Comparison of ENCODE assay signal across 8 cellular contexts in genomic region chr4:1767770-1768366, GRCh38. TPM values are rescaled to one million over a fixed set of nuclear protein-coding genes. Genes with fewer than 3 reads are reported as not detected.
DNase-seq lines count a peak whose midpoint lies in the region; ATAC-seq, FAIRE-seq and TF ChIP-seq lines count a peak whose summit lies in the region.

No MANE protein-coding gene starts in this region.

- TF ChIP-seq POLR2A in GM12892 (IDR thresholded peaks at IDR 0.05; ENCODE audit: low read depth, low read length): no peak

- ATAC-seq in GM19397 (IDR thresholded peaks at IDR 0.05; ENCODE audit: unreplicated experiment) (no peak), GM18502 (IDR thresholded peaks at IDR 0.05; ENCODE audit: poor library complexity, unreplicated experiment) (no peak), HG03039 (IDR thresholded peaks at IDR 0.05; ENCODE audit: unreplicated experiment) (no peak)

- no peaks in the 10 kb centered on the region for H3K36me3 Mint-ChIP-seq in CD14-positive monocyte

- intact Hi-C loops in CD14-positive monocyte (cut with micrococcal nuclease): no loop called here

- TF ChIP-seq CTCF in CD14-positive monocyte (IDR thresholded peaks at IDR 0.05) (peak; percentile 25), VCaP (conservative IDR thresholded peaks at IDR 0.05) (peak; percentile 48), fibroblast of the aortic adventitia (IDR thresholded peaks at IDR 0.05; ENCODE audit: insufficient read depth, low read length) (peak; percentile 58)

- H3K27ac ChIP-seq in VCaP: peak overlapping the region; percentile 23; the same call in 1 of the 2 replicates

- H3K4me3 ChIP-seq in fibroblast of the aortic adventitia (ENCODE audit: low read depth, low read length) (peak overlapping the region; percentile 46), skeletal muscle cell (ENCODE audit: low read depth, low read length) (peak overlapping the region; percentile 43)

- peaks cover 28 to 78% (median 36%) of the 10 kb centered on the region in 3 donors for H3K27me3 Mint-ChIP-seq in CD14-positive monocyte (ENCODE audit: low read depth in 3 of 3)

- no peak overlapping the region for H3K27ac Mint-ChIP-seq in CD14-positive monocyte

- FAIRE-seq in GM12892 (lab: Jason Lieb, UNC): no peak

- DNase-seq in CD14-positive monocyte (ENCODE audit: low spot score): no peak
- DNase-seq in GM12892 (ENCODE audit: insufficient read length): peak; percentile 69
- DNase-seq in fibroblast of the aortic adventitia (ENCODE audit: low read depth): peak; percentile 14
- DNase-seq in skeletal muscle cell (ENCODE audit: low read depth): no peak

- H3K9me3 Mint-ChIP-seq in CD14-positive monocyte: peaks cover 0 to 6% (median 0%) of the 10 kb centered on the region in 7 donors

- peaks cover 1% of the 10 kb centered on the region for H3K4me1 Mint-ChIP-seq in CD14-positive monocyte

- peak overlapping the region in 1 of 2 donors; percentile 68 for H3K4me3 Mint-ChIP-seq in CD14-positive monocyte

RNA-seq across cellular contexts. Expression of gene FGFR3, which starts 25.2 kb away (rescaled TPM):
- not detected for polyA plus RNA-seq in CD14-positive monocyte
- not detected for polyA plus RNA-seq in GM12892 (2012; ENCODE audit: missing spikeins)
- total RNA-seq in fibroblast of the aortic adventitia (ENCODE audit: low replicate concordance): 0.33 and 0.45 TPM in 2 replicates

RNA-seq across cellular contexts. Expression of gene TACC3, which starts 46.5 kb away (rescaled TPM):
- 10 to 100 TPM; 43.7 to 56.6 TPM for polyA plus RNA-seq in CD14-positive monocyte
- 40.1 TPM for polyA plus RNA-seq in GM12892 (2012; ENCODE audit: missing spikeins)
- total RNA-seq in fibroblast of the aortic adventitia (ENCODE audit: low replicate concordance): 3.2 and 23.9 TPM in 2 replicates

RNA-seq across cellular contexts. Expression of gene TMEM129, which starts 46.7 kb away (rescaled TPM):
- polyA plus RNA-seq in CD14-positive monocyte: 10 to 100 TPM; 22.4 to 24.1 TPM
- polyA plus RNA-seq in GM12892 (2012; ENCODE audit: missing spikeins): 7.7 TPM
- total RNA-seq in fibroblast of the aortic adventitia (ENCODE audit: low replicate concordance): 16.6 and 25.6 TPM in 2 replicates

RNA-seq across cellular contexts. Expression of gene SLBP, which starts 55.7 kb away (rescaled TPM):
- 10 to 100 TPM; 59.1 to 63.7 TPM for polyA plus RNA-seq in CD14-positive monocyte
- 122 TPM for polyA plus RNA-seq in GM12892 (2012; ENCODE audit: missing spikeins)
- 48.2 and 89.1 TPM in 2 replicates for total RNA-seq in fibroblast of the aortic adventitia (ENCODE audit: low replicate concordance)

Comparison
In these comparisons a context has a peak if more than half of its experiments do, and no peak if none do; other contexts are left out.
1. DNase-seq: peak in GM12892 (single experiment) and fibroblast of the aortic adventitia (single experiment); none in CD14-positive monocyte (single experiment) and skeletal muscle cell (single experiment).
2. Peak in every context shown above with its lines, with median percentiles within 50 percentile points of each other: CTCF ChIP-seq.